ENCODE assay signal across 8 cellular contexts in genomic region chr17:50087246-50087911, GRCh38. TPM values are rescaled to one million over a fixed set of nuclear protein-coding genes. Genes with fewer than 3 reads are reported as not detected.
DNase-seq lines count a peak whose midpoint lies in the region; ATAC-seq, FAIRE-seq and TF ChIP-seq lines count a peak whose summit lies in the region.

No MANE protein-coding gene starts in this region.

- H3K4me2 ChIP-seq in HepG2 (ENCODE audit: low read depth, low read length), result no peak overlapping the region

- no peak overlapping the region for H3K9ac ChIP-seq in HepG2 (ENCODE audit: insufficient read depth, low read depth, low read length)

- no peaks in the 10 kb centered on the region for H4K20me1 ChIP-seq in HepG2 (ENCODE audit: insufficient read depth, low read length)

- TF ChIP-seq CTCF in HepG2 (CRISPR knock-in tag; IDR thresholded peaks at IDR 0.05), result peak; percentile 100

- POLR2A ChIA-PET in HepG2 (lab: Yijun Ruan, JAX), result interaction anchor here (0.6 kb wide), 1 partner anchor 53 kb away, joined by 3 read pairs; no protein-coding TSS in a partner anchor

- FAIRE-seq in HepG2 (lab: Jason Lieb, UNC), result peak; percentile 87

- intact Hi-C loops in HepG2 (cut with micrococcal nuclease; ENCODE audit: unreplicated experiment), result loop anchor here (1.0 to 10.0 kb wide), 2 partner anchors 60 to 223 kb away; no protein-coding TSS in a partner anchor

- no peaks in the 10 kb centered on the region for H3K79me2 ChIP-seq in HepG2 (ENCODE audit: insufficient read depth, low read length)

- H3K4me3 ChIP-seq in HAP-1, result no peak overlapping the region
- no peak overlapping the region for H3K4me3 ChIP-seq in HepG2 (replicated peaks in 1 of 3; ENCODE audit: insufficient read depth in 1 of 3, low read depth in 2 of 3, low read length in 3 of 3)

- in situ Hi-C loops in HAP-1 (cut with MboI; ENCODE audit: low sequenced_read_pairs), result loop anchor here (5.0 to 10.0 kb wide), 2 partner anchors 60 to 223 kb away; no protein-coding TSS in a partner anchor
- in situ Hi-C loops in HepG2 (cut with HindIII; ENCODE audit: extremely low pct_ligation_motif_present, low pct_unique_long_range_greater_than_20kb), result loop anchor here (5.0 to 10.0 kb wide), 2 partner anchors 60 to 223 kb away; no protein-coding TSS in a partner anchor

- H2AFZ ChIP-seq in HepG2 (ENCODE audit: low read length), result no peak overlapping the region

- H3K9me3 ChIP-seq in HAP-1, result no peaks in the 10 kb centered on the region
- no peaks in the 10 kb centered on the region for H3K9me3 ChIP-seq in HepG2 (ENCODE audit: low read length)

- H3K36me3 ChIP-seq in HAP-1 (replicated peaks), result no peaks in the 10 kb centered on the region
- no peaks in the 10 kb centered on the region for H3K36me3 ChIP-seq in HepG2 (replicated peaks in 1 of 2; ENCODE audit: control insufficient read depth in 1 of 2, insufficient read depth in 2 of 2, low read length in 2 of 2)

- no peak overlapping the region for H3K27ac ChIP-seq in HepG2 (ENCODE audit: extremely low read length, insufficient read depth, low read length)

- no TSS peak for BruUV-seq in HepG2 (replicated peaks; lab: Mats Ljungman, UMichigan)

- no peaks in the 10 kb centered on the region for H3K4me1 ChIP-seq in HAP-1
- no peaks in the 10 kb centered on the region for H3K4me1 ChIP-seq in HepG2 (ENCODE audit: insufficient read depth, low read length)

- H3K27me3 ChIP-seq in HAP-1 (ENCODE audit: low read depth) (no peaks in the 10 kb centered on the region), HepG2 (ENCODE audit: control insufficient read depth in 1 of 2, insufficient read depth in 2 of 2, low read length in 2 of 2) (peaks cover 6 to 22% of the 10 kb centered on the region in 2 experiments; a peak in 4 of 5 replicates)

- peak; percentile 90 to 93 for ATAC-seq in activated CD4-positive, CD25-positive, alpha-beta regulatory T cell treated with anti-CD3 and anti-CD28 coated beads, Interleukin-2, amount 50 U/mL, for 24 hours
- peak; percentile 96 for ATAC-seq in HepG2

- TF ChIP-seq EP300 in HepG2 (IDR thresholded peaks at IDR 0.05; ENCODE audit: low read depth in 2 of 2, low read length in 2 of 2) (no peak), HepG2 (CRISPR knock-in tag; IDR thresholded peaks at IDR 0.05; ENCODE audit: borderline replicate concordance) (no peak)

- TF ChIP-seq POLR2A in HepG2 (IDR thresholded peaks at IDR 0.05; ENCODE audit: insufficient read depth in 1 of 2, low read depth in 2 of 2, low read length in 2 of 2), result no peak

- DNase-seq in COR-L47 (lab: John Stamatoyannopoulos, UW) (peak; percentile 37), HAP-1 (ENCODE audit: low spot score in 2 of 2) (peak; percentile 50 to 81), NCI-H2227 treated with DMSO at 0.1 percent for 48 hours (lab: John Stamatoyannopoulos, UW) (peak; percentile 44), HepG2 (ENCODE audit: low spot score) (peak; percentile 66), putamen (ENCODE audit: low spot score) (no peak)
- peak; percentile 65 for DNase-seq in central memory CD4-positive, alpha-beta T cell
- DNase-seq in stimulated activated CD8-positive, alpha-beta memory T cell treated with anti-CD3 and anti-CD28 coated beads, Interleukin-12 subunit alpha, Interleukin-12 subunit beta, amount 100 ng/mL, for 24 hours (ENCODE audit: extremely low read depth), result peak; percentile 14

- CTCF ChIA-PET in HepG2 (lab: Yijun Ruan, JAX; ENCODE audit: low intra/inter-chr PET ratio, low total read pairs), result interaction anchor here (0.9 to 3.5 kb wide), 3 partner anchors 57 to 226 kb away, joined by 3 to 71 read pairs (median 4); no protein-coding TSS in a partner anchor

- peak; percentile 94 for TF ChIP-seq RAD21 in HepG2 (CRISPR knock-in tag; IDR thresholded peaks at IDR 0.05)

- 2% methylated on average over 10 of the region's 10 CpGs for WGBS in HepG2 (ENCODE audit: low lambda C conversion rate)

RNA-seq across cellular contexts. Expression of gene PDK2, which starts 7.8 kb away (rescaled TPM):
- total RNA-seq in HepG2 (2016; rRNA removed; fragmentation: Illumina TruSeq; extraction: Trizol), result 18.5 and 19.2 TPM in 2 replicates
- total RNA-seq in HepG2 (2016; cell fraction: cytosol; rRNA removed; fragmentation: Illumina TruSeq; extraction: Trizol; ENCODE audit: low read depth), result 6.4 and 13.9 TPM in 2 replicates
- 16.2 and 19.8 TPM in 2 replicates for total RNA-seq in HepG2 (2016; cell fraction: insoluble cytoplasmic fraction; rRNA removed; fragmentation: Illumina TruSeq; extraction: Trizol)
- 10.9 and 11.9 TPM in 2 replicates for total RNA-seq in HepG2 (2016; cell fraction: membrane; rRNA removed; fragmentation: Illumina TruSeq; extraction: Trizol)
- total RNA-seq in HepG2 (2016; cell fraction: nucleus; rRNA removed; fragmentation: Illumina TruSeq; extraction: Trizol), result 10.9 and 12.5 TPM in 2 replicates
- polyA plus RNA-seq in HepG2 (2011; rRNA removed), result 59.7 and 66.6 TPM in 2 replicates
- polyA plus RNA-seq in HepG2 (2011; cell fraction: cytosol; rRNA removed), result 33.2 and 46.3 TPM in 2 replicates
- polyA plus RNA-seq in HepG2 (2011; cell fraction: nucleus; rRNA removed), result 86.5 and 102 TPM in 2 replicates
- polyA plus RNA-seq in HepG2 (2012), result 17.2 and 27.4 TPM in 2 replicates
- polyA plus RNA-seq in HepG2 (2016; cell fraction: cytosol; fragmentation: Illumina TruSeq; extraction: Trizol; ENCODE audit: low read depth), result 9.3 and 10.8 TPM in 2 replicates
- 22.3 and 32.8 TPM in 2 replicates for polyA plus RNA-seq in HepG2 (2016; cell fraction: insoluble cytoplasmic fraction; fragmentation: Illumina TruSeq; extraction: Trizol; ENCODE audit: low read depth)
- polyA plus RNA-seq in HepG2 (2016; cell fraction: membrane; fragmentation: Illumina TruSeq; extraction: Trizol; ENCODE audit: low read depth), result 12.0 and 14.3 TPM in 2 replicates
- 21.9 and 24.6 TPM in 2 replicates for polyA plus RNA-seq in HepG2 (2016; cell fraction: nucleus; fragmentation: Illumina TruSeq; extraction: Trizol; ENCODE audit: insufficient read depth, low read depth)
- polyA minus RNA-seq in HepG2 (2011; rRNA and poly(A)+ RNA removed; ENCODE audit: low replicate concordance), result 111 and 113 TPM in 2 replicates
- 22.7 and 28.5 TPM in 2 replicates for polyA minus RNA-seq in HepG2 (2011; cell fraction: cytosol; rRNA and poly(A)+ RNA removed)
- polyA minus RNA-seq in HepG2 (2011; cell fraction: nucleus; rRNA and poly(A)+ RNA removed), result 44.5 and 48.7 TPM in 2 replicates

RNA-seq across cellular contexts. Expression of gene ITGA3, which starts 31.5 kb away (rescaled TPM):
- total RNA-seq in HepG2 (2016; rRNA removed; fragmentation: Illumina TruSeq; extraction: Trizol), result 0.69 and 0.77 TPM in 2 replicates
- 1.5 and 1.9 TPM in 2 replicates for total RNA-seq in HepG2 (2016; cell fraction: cytosol; rRNA removed; fragmentation: Illumina TruSeq; extraction: Trizol; ENCODE audit: low read depth)
- total RNA-seq in HepG2 (2016; cell fraction: insoluble cytoplasmic fraction; rRNA removed; fragmentation: Illumina TruSeq; extraction: Trizol), result 0.48 and 1.1 TPM in 2 replicates
- 0.28 and 0.62 TPM in 2 replicates for total RNA-seq in HepG2 (2016; cell fraction: membrane; rRNA removed; fragmentation: Illumina TruSeq; extraction: Trizol)
- 1.3 and 1.8 TPM in 2 replicates for total RNA-seq in HepG2 (2016; cell fraction: nucleus; rRNA removed; fragmentation: Illumina TruSeq; extraction: Trizol)
- polyA plus RNA-seq in HepG2 (2011; rRNA removed), result 0.48 and 0.59 TPM in 2 replicates
- 0.33 and 0.78 TPM in 2 replicates for polyA plus RNA-seq in HepG2 (2011; cell fraction: cytosol; rRNA removed)
- 2.6 and 3.3 TPM in 2 replicates for polyA plus RNA-seq in HepG2 (2011; cell fraction: nucleus; rRNA removed)
- polyA plus RNA-seq in HepG2 (2012), result 0.27 and 0.32 TPM in 2 replicates
- 0.51 and 0.57 TPM in 2 replicates for polyA plus RNA-seq in HepG2 (2016; cell fraction: cytosol; fragmentation: Illumina TruSeq; extraction: Trizol; ENCODE audit: low read depth)
- 0.52 and 0.82 TPM in 2 replicates for polyA plus RNA-seq in HepG2 (2016; cell fraction: insoluble cytoplasmic fraction; fragmentation: Illumina TruSeq; extraction: Trizol; ENCODE audit: low read depth)
- polyA plus RNA-seq in HepG2 (2016; cell fraction: membrane; fragmentation: Illumina TruSeq; extraction: Trizol; ENCODE audit: low read depth), result 0.30 and 0.48 TPM in 2 replicates
- 1.3 and 2.2 TPM in 2 replicates for polyA plus RNA-seq in HepG2 (2016; cell fraction: nucleus; fragmentation: Illumina TruSeq; extraction: Trizol; ENCODE audit: insufficient read depth, low read depth)
- 1.4 and 198 TPM in 2 replicates for polyA minus RNA-seq in HepG2 (2011; rRNA and poly(A)+ RNA removed; ENCODE audit: low replicate concordance)
- 2.9 and 6.2 TPM in 2 replicates for polyA minus RNA-seq in HepG2 (2011; cell fraction: cytosol; rRNA and poly(A)+ RNA removed)
- polyA minus RNA-seq in HepG2 (2011; cell fraction: nucleus; rRNA and poly(A)+ RNA removed), result 1.1 and 2.8 TPM in 2 replicates

RNA-seq across cellular contexts. Expression of gene SAMD14, which starts 42.6 kb away (rescaled TPM):
- 0.07 TPM in 1 of 2 replicates, not detected in the other for total RNA-seq in HepG2 (2016; rRNA removed; fragmentation: Illumina TruSeq; extraction: Trizol)
- 0.18 and 0.20 TPM in 2 replicates for total RNA-seq in HepG2 (2016; cell fraction: cytosol; rRNA removed; fragmentation: Illumina TruSeq; extraction: Trizol; ENCODE audit: low read depth)
- 0.04 TPM in 1 of 2 replicates, not detected in the other for total RNA-seq in HepG2 (2016; cell fraction: insoluble cytoplasmic fraction; rRNA removed; fragmentation: Illumina TruSeq; extraction: Trizol)
- 0.09 and 0.14 TPM in 2 replicates for total RNA-seq in HepG2 (2016; cell fraction: membrane; rRNA removed; fragmentation: Illumina TruSeq; extraction: Trizol)
- 0.09 TPM in 2 replicates for total RNA-seq in HepG2 (2016; cell fraction: nucleus; rRNA removed; fragmentation: Illumina TruSeq; extraction: Trizol)
- polyA plus RNA-seq in HepG2 (2011; rRNA removed), result 0.22 TPM in 1 of 2 replicates, not detected in the other
- 0.01 and 0.04 TPM in 2 replicates for polyA plus RNA-seq in HepG2 (2011; cell fraction: cytosol; rRNA removed)
- 0.24 and 0.29 TPM in 2 replicates for polyA plus RNA-seq in HepG2 (2011; cell fraction: nucleus; rRNA removed)
- polyA plus RNA-seq in HepG2 (2012), result 0.08 and 0.11 TPM in 2 replicates
- polyA plus RNA-seq in HepG2 (2016; cell fraction: cytosol; fragmentation: Illumina TruSeq; extraction: Trizol; ENCODE audit: low read depth), result not detected in 2 replicates
- polyA plus RNA-seq in HepG2 (2016; cell fraction: insoluble cytoplasmic fraction; fragmentation: Illumina TruSeq; extraction: Trizol; ENCODE audit: low read depth), result 0.16 TPM in 1 of 2 replicates, not detected in the other
- polyA plus RNA-seq in HepG2 (2016; cell fraction: membrane; fragmentation: Illumina TruSeq; extraction: Trizol; ENCODE audit: low read depth), result 0.19 TPM in 2 replicates
- polyA plus RNA-seq in HepG2 (2016; cell fraction: nucleus; fragmentation: Illumina TruSeq; extraction: Trizol; ENCODE audit: insufficient read depth, low read depth), result 0.53 TPM in 1 of 2 replicates, not detected in the other
- 0.28 and 0.30 TPM in 2 replicates for polyA minus RNA-seq in HepG2 (2011; rRNA and poly(A)+ RNA removed; ENCODE audit: low replicate concordance)
- 0.09 and 0.20 TPM in 2 replicates for polyA minus RNA-seq in HepG2 (2011; cell fraction: cytosol; rRNA and poly(A)+ RNA removed)
- polyA minus RNA-seq in HepG2 (2011; cell fraction: nucleus; rRNA and poly(A)+ RNA removed), result 0.39 and 0.99 TPM in 2 replicates
